Comparison of ENCODE assay signal across 7 cellular contexts in genomic region chr10:62681211-62681940, GRCh38.
DNase-seq lines count a peak whose midpoint lies in the region; ATAC-seq and TF ChIP-seq lines count a peak whose summit lies in the region.

No MANE protein-coding gene starts in this region.

- BruUV-seq in PC-9 (replicated peaks; lab: Mats Ljungman, UMichigan): no TSS peak

- no peaks in the 10 kb centered on the region for H4K20me1 ChIP-seq in PC-9 (ENCODE audit: insufficient read depth)

- no peaks in the 10 kb centered on the region for H3K36me3 Mint-ChIP-seq in dendritic cell treated with granulocyte-macrophage colony-stimulating factor and Interleukin-4, amounts not matched to agents 40 ng/mL and 50 ng/mL, for 4 days (ENCODE audit: low read depth)

- no peak overlapping the region for H3K4me2 ChIP-seq in PC-9

- H3K27ac ChIP-seq in WERI-Rb-1: no peak overlapping the region
- H3K27ac ChIP-seq in PC-9: no peak overlapping the region

- DNase-seq in WERI-Rb-1 (no peak), C1 segment of cervical spinal cord (lab: John Stamatoyannopoulos, UW) (no peak), PC-9 (no peak)
- peak; percentile 22 to 55 (median 29) for DNase-seq in stimulated activated CD4-positive, alpha-beta T cell treated with anti-CD3 and anti-CD28 coated beads, TNF-alpha, amount 100 ng/mL, for 1 hour (ENCODE audit: low read depth in 3 of 3, low spot score in 1 of 3)

- POLR2A ChIA-PET in PC-9 (lab: Charles Lee; ENCODE audit: unreplicated experiment): no interaction called here

- H3K9me2 ChIP-seq in PC-9 (ENCODE audit: insufficient read depth): no peaks in the 10 kb centered on the region

- H3F3A ChIP-seq in PC-9 (ENCODE audit: insufficient read depth, low read depth): no peaks in the 10 kb centered on the region

- CTCF ChIA-PET in PC-9 (lab: Charles Lee): no interaction called here

- H3K27me3 ChIP-seq in WERI-Rb-1 (ENCODE audit: insufficient read depth, low read depth, severe bottlenecking): peaks cover 56% of the 10 kb centered on the region
- 0 out of 2 replicates have a peak, but pooled peaks cover 3% of the 10 kb centered on the region for H3K27me3 ChIP-seq in PC-9 (ENCODE audit: insufficient read depth, low read depth)

- H3K9me3 ChIP-seq in WERI-Rb-1 (ENCODE audit: severe bottlenecking) (no peaks in the 10 kb centered on the region), PC-9 (ENCODE audit: insufficient read depth, low read depth) (no peaks in the 10 kb centered on the region)

- H3K4me1 Mint-ChIP-seq in dendritic cell treated with granulocyte-macrophage colony-stimulating factor and Interleukin-4, amounts not matched to agents 40 ng/mL and 50 ng/mL, for 4 days (ENCODE audit: low read depth): peaks cover 45% of the 10 kb centered on the region

- 0 out of 2 replicates have a peak, but pooled peaks have one; percentile 11 for TF ChIP-seq CTCF in WERI-Rb-1 (IDR thresholded peaks at IDR 0.05; ENCODE audit: low read depth, low read length)
- TF ChIP-seq CTCF in PC-9 (conservative IDR thresholded peaks at IDR 0.05): no peak

- H3K27ac Mint-ChIP-seq in dendritic cell treated with granulocyte-macrophage colony-stimulating factor and Interleukin-4, amounts not matched to agents 40 ng/mL and 50 ng/mL, for 4 days: peak overlapping the region; percentile 41

- ATAC-seq in GM19351 (IDR thresholded peaks at IDR 0.05; ENCODE audit: unreplicated experiment) (peak; percentile 95), HG03139 (IDR thresholded peaks at IDR 0.05; ENCODE audit: unreplicated experiment) (peak; percentile 95)

- no peaks in the 10 kb centered on the region for H3K27me3 Mint-ChIP-seq in dendritic cell treated with granulocyte-macrophage colony-stimulating factor and Interleukin-4, amounts not matched to agents 40 ng/mL and 50 ng/mL, for 4 days

- H3K4me3 Mint-ChIP-seq in dendritic cell treated with granulocyte-macrophage colony-stimulating factor and Interleukin-4, amounts not matched to agents 40 ng/mL and 50 ng/mL, for 4 days: no peak overlapping the region

- no peaks in the 10 kb centered on the region for H3K4me1 ChIP-seq in PC-9 (replicated peaks; ENCODE audit: insufficient read depth)

- H3K4me3 ChIP-seq in WERI-Rb-1 (ENCODE audit: low read depth, low read length) (no peak overlapping the region), PC-9 (no peak overlapping the region)

- intact Hi-C loops in dendritic cell treated with granulocyte-macrophage colony-stimulating factor and Interleukin-4, amounts not matched to agents 40 ng/mL and 50 ng/mL, for 4 days (cut with micrococcal nuclease): no loop called here
- intact Hi-C loops in PC-9 (cut with micrococcal nuclease; ENCODE audit: unreplicated experiment): no loop called here

- no peak overlapping the region for H2AFZ ChIP-seq in PC-9

- H3K9me3 Mint-ChIP-seq in dendritic cell treated with granulocyte-macrophage colony-stimulating factor and Interleukin-4, amounts not matched to agents 40 ng/mL and 50 ng/mL, for 4 days: peaks cover 8% of the 10 kb centered on the region

- H3K36me3 ChIP-seq in WERI-Rb-1 (no peaks in the 10 kb centered on the region), PC-9 (ENCODE audit: low read depth) (no peaks in the 10 kb centered on the region)

- no peaks in the 10 kb centered on the region for H3K79me2 ChIP-seq in PC-9 (ENCODE audit: low read depth)

Comparison
In these comparisons a context has a peak if more than half of its experiments do, and no peak if none do; other contexts are left out.
1. DNase-seq: peak in stimulated activated CD4-positive, alpha-beta T cell treated with anti-CD3 and anti-CD28 coated beads, TNF-alpha, amount 100 ng/mL, for 1 hour (3 of 3); none in WERI-Rb-1 (single experiment), C1 segment of cervical spinal cord (0 of 14) and PC-9 (0 of 2).